ENCODE assay signal across 18 cellular contexts in the genomic region with DNA sequence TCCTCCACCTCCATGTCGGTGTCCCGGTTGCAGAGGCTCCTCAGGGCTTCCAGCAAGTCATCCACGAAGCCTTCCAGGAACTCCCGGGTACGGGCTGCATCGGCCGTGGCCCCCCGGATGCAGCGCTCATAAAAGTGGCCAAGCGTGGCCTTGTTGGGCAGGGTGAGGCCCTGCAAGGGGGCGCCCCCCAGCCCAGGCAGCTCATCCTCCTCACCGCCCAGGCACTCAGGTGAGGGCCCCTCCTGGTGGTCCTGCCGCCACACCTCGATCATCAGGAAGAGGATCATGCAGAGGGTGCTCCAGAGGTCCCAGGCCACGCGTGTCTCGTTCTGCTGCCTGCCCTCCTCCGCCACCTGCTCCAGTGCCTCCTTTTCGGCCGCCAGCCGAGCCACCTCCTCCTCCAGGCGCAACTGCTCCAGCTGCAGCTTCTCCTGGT. TPM values are rescaled to one million over a fixed set of nuclear protein-coding genes. Genes with fewer than 3 reads are reported as not detected.
"Had no signal": no experiment of that assay in that cellular context is flagged by ENCODE, and none has a peak within 500 bp of the region (broad histone marks: within the 10 kb centered on the region; RNA-seq: fewer than 3 reads in every experiment).

No MANE protein-coding gene starts in this region.

- FAIRE-seq: kidney had no signal

- H3K27ac ChIP-seq: cardiac muscle cell, colonic mucosa, lower lobe of right lung had no signal

- H3K9me3 ChIP-seq: colonic mucosa, esophagus squamous epithelium, left ventricle myocardium inferior, lower lobe of right lung, tibial artery had no signal

- H3K27me3 Mint-ChIP-seq: memory B cell, naive B cell had no signal

- H3K4me3 Mint-ChIP-seq: immature natural killer cell, memory B cell, naive B cell, nephron progenitor cell had no signal

- H3K36me3 Mint-ChIP-seq: naive B cell had no signal

- ATAC-seq: left cardiac atrium, lower lobe of right lung, sciatic nerve had no signal

- H3K4me3 ChIP-seq: cardiac muscle cell, colonic mucosa, esophagus squamous epithelium, left ventricle myocardium inferior, lower lobe of right lung, skin epidermis, tibial artery had no signal

- DNase-seq: colonic mucosa; dermis blood vessel endothelial cell; esophagus squamous epithelium; foreskin fibroblast; immature natural killer cell; kidney; left cardiac atrium; left ventricle myocardium inferior; naive B cell; nephron progenitor cell; stimulated activated CD4-positive, alpha-beta T cell treated with anti-CD3 and anti-CD28 coated beads, Interleukin-12 subunit alpha, Interleukin-12 subunit beta, amount 100 ng/mL, for 4 hours; stimulated activated naive CD4-positive, alpha-beta T cell treated with Interleukin-2 at 50 U/mL for 16 hours had no signal

- H3K27me3 ChIP-seq: cardiac muscle cell, colonic mucosa, esophagus squamous epithelium, tibial artery had no signal

- H3K27ac Mint-ChIP-seq: memory B cell, naive B cell, nephron progenitor cell had no signal

- H3K9me3 Mint-ChIP-seq: immature natural killer cell, memory B cell, naive B cell, nephron progenitor cell had no signal

RNA-seq across cellular contexts. Expression of gene CFAP58, which starts 38.1 kb away (rescaled TPM):
- polyA plus RNA-seq: immature natural killer cell had no signal
